In genomic region chr10:112898540-112899395, GRCh38 we compare ENCODE assay signal across 1 cellular context.
TF ChIP-seq lines count a peak whose summit lies in the region.

No MANE protein-coding gene starts in this region.

TF ChIP-seq in H1, 55 proteins besides CTCF, POLR2A, EP300 and RAD21:
- peak; percentile 51; the same call in 1 of the 2 replicates for TF ChIP-seq POLR2AphosphoS5 (IDR thresholded peaks at IDR 0.05; ENCODE audit: low read depth, low read length)
- peak; percentile 55 for TF ChIP-seq JUN (IDR thresholded peaks at IDR 0.05; ENCODE audit: low read depth, low read length)
- 0 out of 2 replicates have a peak, but pooled peaks have one; percentile 4 for TF ChIP-seq CEBPB (IDR thresholded peaks at IDR 0.05; ENCODE audit: low read depth, low read length)
- TF ChIP-seq BCL11A (IDR thresholded peaks at IDR 0.05; ENCODE audit: low read depth in 2 of 2, low read length in 2 of 2): no peak
- TF ChIP-seq PHF8 (conservative IDR thresholded peaks at IDR 0.05; ENCODE audit: low read depth, low read length): peak; percentile 47; the same call in 1 of the 2 replicates
- TF ChIP-seq RBBP5 (IDR thresholded peaks at IDR 0.05; ENCODE audit: borderline replicate concordance, low read depth, low read length): 0 out of 2 replicates have a peak, but pooled peaks have one; percentile 28
- TF ChIP-seq SP1 (IDR thresholded peaks at IDR 0.05; ENCODE audit: low read depth, low read length): peak; percentile 73; the same call in 1 of the 2 replicates
- TF ChIP-seq JUND (IDR thresholded peaks at IDR 0.05; ENCODE audit: low read length): peak; percentile 96
- TF ChIP-seq RNF2 (IDR thresholded peaks at IDR 0.05; ENCODE audit: borderline replicate concordance, low read depth, low read length, missing control alignments, poor library complexity, severe bottlenecking): no peak
- peak; percentile 28; the same call in 1 of the 2 replicates for TF ChIP-seq KDM1A (IDR thresholded peaks at IDR 0.05; ENCODE audit: borderline replicate concordance, low read length)
- TF ChIP-seq TAF7 (optimal IDR thresholded peaks at IDR 0.05; ENCODE audit: borderline replicate concordance, low read depth, low read length): no peak
- TF ChIP-seq ASH2L (IDR thresholded peaks at IDR 0.05; ENCODE audit: low read length): peak; percentile 74
- TF ChIP-seq EGR1 (IDR thresholded peaks at IDR 0.05; ENCODE audit: borderline replicate concordance, low read depth, low read length): no peak
- TF ChIP-seq SAP30 (IDR thresholded peaks at IDR 0.05; ENCODE audit: insufficient read depth, insufficient replicate concordance, low read length): no peak
- TF ChIP-seq MAFK (IDR thresholded peaks at IDR 0.05; ENCODE audit: low read depth, low read length): no peak
- TF ChIP-seq HDAC2 (IDR thresholded peaks at IDR 0.05; ENCODE audit: borderline replicate concordance in 1 of 2, low read depth in 2 of 2, low read length in 2 of 2): 0 out of 4 replicates have a peak, but pooled peaks of 1 of the 2 experiments have one; percentile 30
- peak; percentile 52 for TF ChIP-seq TAF1 (IDR thresholded peaks at IDR 0.05; ENCODE audit: low read depth, low read length)
- TF ChIP-seq ATF2 (IDR thresholded peaks at IDR 0.05; ENCODE audit: low read length): peak; percentile 99
- TF ChIP-seq NANOG (IDR thresholded peaks at IDR 0.05; ENCODE audit: insufficient read depth, low read depth, low read length, poor library complexity, severe bottlenecking): peak; percentile 64
- peak; percentile 76 for TF ChIP-seq CTBP2 (IDR thresholded peaks at IDR 0.05; ENCODE audit: borderline replicate concordance, insufficient read depth, insufficient read length, low read length)
- peak; percentile 23 to 80; a peak in 2 of 4 replicates for TF ChIP-seq SIN3A (conservative IDR thresholded peaks at IDR 0.05 in 1 of 2, IDR thresholded peaks at IDR 0.05 in 1 of 2; ENCODE audit: low read depth in 1 of 2, low read length in 2 of 2)
- peak; percentile 39; the same call in 1 of the 2 replicates for TF ChIP-seq MAX (IDR thresholded peaks at IDR 0.05)
- peak; percentile 92 for TF ChIP-seq CREB1 (IDR thresholded peaks at IDR 0.05)
